10 cellular contexts compared by ENCODE assay signal in the genomic region with DNA sequence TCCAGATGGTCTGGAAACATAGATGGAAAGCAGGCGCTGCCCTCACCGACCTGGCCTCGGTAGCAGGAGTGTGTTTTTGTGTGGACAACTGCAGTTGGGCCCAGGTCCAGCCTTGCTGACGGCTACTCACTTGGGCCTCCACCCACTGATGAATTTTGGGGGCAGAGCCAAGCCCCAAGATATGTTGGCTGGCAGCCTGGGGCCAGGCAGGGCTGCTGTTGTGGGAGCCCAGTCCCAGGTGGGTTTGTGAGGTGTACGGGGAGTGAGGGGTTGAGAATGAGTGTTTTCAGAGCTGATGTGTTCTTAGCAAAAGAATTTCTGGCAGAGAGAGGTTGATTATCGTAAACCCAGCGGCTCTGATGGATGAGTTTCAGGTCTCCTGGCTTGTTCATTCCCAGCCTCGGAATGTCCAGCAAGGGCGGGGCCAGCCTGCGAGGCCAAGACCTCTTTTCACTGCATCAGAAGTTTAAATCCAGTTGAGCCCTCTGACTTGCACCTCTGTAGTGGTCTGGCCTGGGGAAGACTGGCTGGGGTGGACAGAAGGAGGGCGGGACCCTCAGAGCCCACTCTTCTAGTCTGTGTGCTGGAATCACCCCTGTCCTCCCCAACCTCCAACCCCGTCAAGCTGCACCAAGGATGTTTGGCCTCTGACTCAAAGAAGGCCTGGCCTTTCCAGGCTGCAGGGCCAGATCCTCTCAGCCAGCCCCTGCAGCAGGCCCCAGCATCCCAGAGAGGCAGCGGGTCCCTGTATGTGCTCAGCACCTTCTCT.
DNase-seq lines count a peak whose midpoint lies in the region; ATAC-seq, FAIRE-seq and TF ChIP-seq lines count a peak whose summit lies in the region.
"Had no signal": no experiment of that assay in that cellular context is flagged by ENCODE, and none has a peak within 500 bp of the region (broad histone marks: within the 10 kb centered on the region; RNA-seq: fewer than 3 reads in every experiment).

No MANE protein-coding gene starts in this region.

- peak overlapping the region; percentile 90 to 91 for H3K27ac ChIP-seq in breast epithelium

- POLR2A ChIA-PET in HEK293T (lab: Yijun Ruan, JAX) = no interaction called here
- POLR2A ChIA-PET in activated CD4-positive, alpha-beta T cell treated with anti-CD3 and anti-CD28 coated beads for 36 hours (lab: Charles Lee) = no interaction called here

- peaks cover 2% of the 10 kb centered on the region for H3K4me1 Mint-ChIP-seq in activated CD4-positive, alpha-beta T cell treated with anti-CD3 and anti-CD28 coated beads, Interleukin-2, amount 10 ng/mL, durations not matched to agents 24 days and 14 days
- H3K4me1 Mint-ChIP-seq in activated CD4-positive, alpha-beta T cell treated with anti-CD3 and anti-CD28 coated beads for 36 hours = no peaks in the 10 kb centered on the region

- H3K9me3 Mint-ChIP-seq in activated CD4-positive, alpha-beta T cell treated with anti-CD3 and anti-CD28 coated beads, Interleukin-2, amount 10 ng/mL, durations not matched to agents 24 days and 14 days = no peaks in the 10 kb centered on the region
- no peaks in the 10 kb centered on the region for H3K9me3 Mint-ChIP-seq in activated CD4-positive, alpha-beta T cell treated with anti-CD3 and anti-CD28 coated beads for 36 hours (ENCODE audit: low read depth)
- H3K9me3 Mint-ChIP-seq: T-helper 1 cell treated with Interleukin-12 subunit alpha and Interleukin-12 subunit beta and Interleukin-4 antibody, amounts not matched to agents 30 μg/mL and 1 μg/mL, for 36 hours had no signal

- H3K9me3 ChIP-seq in breast epithelium = no peaks in the 10 kb centered on the region

- H3K36me3 Mint-ChIP-seq in activated CD4-positive, alpha-beta T cell treated with anti-CD3 and anti-CD28 coated beads, Interleukin-2, amount 10 ng/mL, durations not matched to agents 24 days and 14 days (ENCODE audit: low read depth) = no peaks in the 10 kb centered on the region
- H3K36me3 Mint-ChIP-seq in activated CD4-positive, alpha-beta T cell treated with anti-CD3 and anti-CD28 coated beads for 36 hours (ENCODE audit: low read depth) = no peaks in the 10 kb centered on the region

- FAIRE-seq in H54 (lab: Jason Lieb, UNC) = no peak

- H3K4me3 Mint-ChIP-seq in activated CD4-positive, alpha-beta T cell treated with anti-CD3 and anti-CD28 coated beads, Interleukin-2, amount 10 ng/mL, durations not matched to agents 24 days and 14 days = no peak overlapping the region
- no peak overlapping the region for H3K4me3 Mint-ChIP-seq in activated CD4-positive, alpha-beta T cell treated with anti-CD3 and anti-CD28 coated beads for 36 hours
- H3K4me3 Mint-ChIP-seq: T-helper 1 cell treated with Interleukin-12 subunit alpha and Interleukin-12 subunit beta and Interleukin-4 antibody, amounts not matched to agents 30 μg/mL and 1 μg/mL, for 36 hours had no signal

- peak overlapping the region in 1 of 3 donors; percentile 47 for H3K4me3 ChIP-seq in breast epithelium

- H3K36me3 ChIP-seq in breast epithelium = no peaks in the 10 kb centered on the region

- H3K27me3 Mint-ChIP-seq in activated CD4-positive, alpha-beta T cell treated with anti-CD3 and anti-CD28 coated beads, Interleukin-2, amount 10 ng/mL, durations not matched to agents 24 days and 14 days = no peaks in the 10 kb centered on the region
- no peaks in the 10 kb centered on the region for H3K27me3 Mint-ChIP-seq in activated CD4-positive, alpha-beta T cell treated with anti-CD3 and anti-CD28 coated beads for 36 hours

- H3K27ac Mint-ChIP-seq in activated CD4-positive, alpha-beta T cell treated with anti-CD3 and anti-CD28 coated beads, Interleukin-2, amount 10 ng/mL, durations not matched to agents 24 days and 14 days = no peak overlapping the region
- H3K27ac Mint-ChIP-seq in activated CD4-positive, alpha-beta T cell treated with anti-CD3 and anti-CD28 coated beads for 36 hours = no peak overlapping the region
- H3K27ac Mint-ChIP-seq: T-helper 1 cell treated with Interleukin-12 subunit alpha and Interleukin-12 subunit beta and Interleukin-4 antibody, amounts not matched to agents 30 μg/mL and 1 μg/mL, for 36 hours had no signal

- DNase-seq in H54 (ENCODE audit: insufficient read length, low spot score) (peak; percentile 59), breast epithelium (ENCODE audit: low spot score in 2 of 2) (peak; percentile 67 to 68), left kidney (ENCODE audit: low read depth, low spot score) (peak; percentile 47), stromal cell of bone marrow (ENCODE audit: low read depth) (peak; percentile 95), HEK293T (ENCODE audit: extremely low spot score) (no peak)
- DNase-seq in activated CD4-positive, alpha-beta T cell treated with anti-CD3 and anti-CD28 coated beads, Interleukin-2, amount 10 ng/mL, durations not matched to agents 24 days and 14 days = no peak
- no peak for DNase-seq in activated CD4-positive, alpha-beta T cell treated with anti-CD3 and anti-CD28 coated beads for 36 hours
- DNase-seq: NCI-H1694 had no signal

- intact Hi-C loops in breast epithelium (cut with DNase I; ENCODE audit: low total_unique reads) = no loop called here
- intact Hi-C loops in activated CD4-positive, alpha-beta T cell treated with anti-CD3 and anti-CD28 coated beads, Interleukin-2, amount 10 ng/mL, durations not matched to agents 24 days and 14 days (cut with micrococcal nuclease) = no loop called here
- intact Hi-C loops in activated CD4-positive, alpha-beta T cell treated with anti-CD3 and anti-CD28 coated beads for 36 hours (cut with DNase I, micrococcal nuclease) = no loop called here

- ATAC-seq in GM18867 (IDR thresholded peaks at IDR 0.05; ENCODE audit: unreplicated experiment) = no peak
- no peak for ATAC-seq in activated CD4-positive, alpha-beta T cell treated with anti-CD3 and anti-CD28 coated beads for 36 hours

- CTCF ChIA-PET in HEK293T (lab: Yijun Ruan, JAX) = no interaction called here
- CTCF ChIA-PET in activated CD4-positive, alpha-beta T cell treated with anti-CD3 and anti-CD28 coated beads for 36 hours (lab: Charles Lee) = interaction anchor here (0.7 kb wide), 1 partner anchor 199 kb away, joined by 3 read pairs; no protein-coding TSS in a partner anchor

- TF ChIP-seq CTCF in breast epithelium (IDR thresholded peaks at IDR 0.05) = no peak

- no peaks in the 10 kb centered on the region for H3K27me3 ChIP-seq in breast epithelium

- TF ChIP-seq POLR2A in H54 (IDR thresholded peaks at IDR 0.05; ENCODE audit: low read depth, low read length) (0 out of 2 replicates have a peak, but pooled peaks have one; percentile 30), breast epithelium (IDR thresholded peaks at IDR 0.05) (no peak)

- peaks cover 23 to 43% of the 10 kb centered on the region in 2 donors for H3K4me1 ChIP-seq in breast epithelium

TF ChIP-seq in HEK293T, 16 proteins besides CTCF, POLR2A, EP300 and RAD21:
- TF ChIP-seq, protein P1, sequence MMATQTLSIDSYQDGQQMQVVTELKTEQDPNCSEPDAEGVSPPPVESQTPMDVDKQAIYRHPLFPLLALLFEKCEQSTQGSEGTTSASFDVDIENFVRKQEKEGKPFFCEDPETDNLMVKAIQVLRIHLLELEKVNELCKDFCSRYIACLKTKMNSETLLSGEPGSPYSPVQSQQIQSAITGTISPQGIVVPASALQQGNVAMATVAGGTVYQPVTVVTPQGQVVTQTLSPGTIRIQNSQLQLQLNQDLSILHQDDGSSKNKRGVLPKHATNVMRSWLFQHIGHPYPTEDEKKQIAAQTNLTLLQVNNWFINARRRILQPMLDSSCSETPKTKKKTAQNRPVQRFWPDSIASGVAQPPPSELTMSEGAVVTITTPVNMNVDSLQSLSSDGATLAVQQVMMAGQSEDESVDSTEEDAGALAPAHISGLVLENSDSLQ (IDR thresholded peaks at IDR 0.05) = no peak
- TF ChIP-seq FOXM1 (IDR thresholded peaks at IDR 0.05; ENCODE audit: borderline replicate concordance) (no peak), ELF4 (IDR thresholded peaks at IDR 0.05) (no peak), ARNT (IDR thresholded peaks at IDR 0.05) (no peak), ZNF384 (IDR thresholded peaks at IDR 0.05) (no peak), FOXA1 (IDR thresholded peaks at IDR 0.05) (no peak), FOXK2 (IDR thresholded peaks at IDR 0.05) (no peak), HDGF (IDR thresholded peaks at IDR 0.05; ENCODE audit: borderline replicate concordance) (no peak)

Comparison
In these comparisons a context has a peak if more than half of its experiments do, and no peak if none do; other contexts are left out.
1. DNase-seq: peak in H54 (single experiment), breast epithelium (2 of 2), left kidney (single experiment) and stromal cell of bone marrow (single experiment); none in activated CD4-positive, alpha-beta T cell treated with anti-CD3 and anti-CD28 coated beads, Interleukin-2, amount 10 ng/mL, durations not matched to agents 24 days and 14 days (single experiment), HEK293T (single experiment) and activated CD4-positive, alpha-beta T cell treated with anti-CD3 and anti-CD28 coated beads for 36 hours (single experiment).